ENCODE assay signal across 1 cellular context in genomic region chr17:41544935-41545334, GRCh38.
TF ChIP-seq lines count a peak whose summit lies in the region.

No MANE protein-coding gene starts in this region.

TF ChIP-seq in H1, 55 proteins besides CTCF, POLR2A, EP300 and RAD21:
- TF ChIP-seq HDAC2 (IDR thresholded peaks at IDR 0.05; ENCODE audit: borderline replicate concordance in 1 of 2, low read depth in 2 of 2, low read length in 2 of 2) (no peak), HDAC6 (IDR thresholded peaks at IDR 0.05; ENCODE audit: low read depth, low read length) (no peak), JUN (IDR thresholded peaks at IDR 0.05; ENCODE audit: low read depth, low read length) (no peak), RBBP5 (IDR thresholded peaks at IDR 0.05; ENCODE audit: borderline replicate concordance, low read depth, low read length) (no peak), CREB1 (IDR thresholded peaks at IDR 0.05) (no peak), SP1 (IDR thresholded peaks at IDR 0.05; ENCODE audit: low read depth, low read length) (no peak), GTF2F1 (IDR thresholded peaks at IDR 0.05; ENCODE audit: borderline replicate concordance, low read depth, low read length) (no peak), CHD2 (IDR thresholded peaks at IDR 0.05; ENCODE audit: low read length) (no peak), CTBP2 (IDR thresholded peaks at IDR 0.05; ENCODE audit: borderline replicate concordance, insufficient read depth, insufficient read length, low read length) (no peak), TAF7 (optimal IDR thresholded peaks at IDR 0.05; ENCODE audit: borderline replicate concordance, low read depth, low read length) (no peak), BRCA1 (IDR thresholded peaks at IDR 0.05; ENCODE audit: low read depth, low read length) (no peak), SP2 (IDR thresholded peaks at IDR 0.05; ENCODE audit: low read length) (no peak), TEAD4 (IDR thresholded peaks at IDR 0.05; ENCODE audit: low read depth, low read length) (no peak), KDM4A (IDR thresholded peaks at IDR 0.05; ENCODE audit: low read depth, low read length, severe bottlenecking) (no peak), SRF (IDR thresholded peaks at IDR 0.05; ENCODE audit: low read depth, low read length) (no peak), RXRA (IDR thresholded peaks at IDR 0.05; ENCODE audit: insufficient read depth, low read depth, low read length) (no peak)
- TF ChIP-seq, protein P1, sequence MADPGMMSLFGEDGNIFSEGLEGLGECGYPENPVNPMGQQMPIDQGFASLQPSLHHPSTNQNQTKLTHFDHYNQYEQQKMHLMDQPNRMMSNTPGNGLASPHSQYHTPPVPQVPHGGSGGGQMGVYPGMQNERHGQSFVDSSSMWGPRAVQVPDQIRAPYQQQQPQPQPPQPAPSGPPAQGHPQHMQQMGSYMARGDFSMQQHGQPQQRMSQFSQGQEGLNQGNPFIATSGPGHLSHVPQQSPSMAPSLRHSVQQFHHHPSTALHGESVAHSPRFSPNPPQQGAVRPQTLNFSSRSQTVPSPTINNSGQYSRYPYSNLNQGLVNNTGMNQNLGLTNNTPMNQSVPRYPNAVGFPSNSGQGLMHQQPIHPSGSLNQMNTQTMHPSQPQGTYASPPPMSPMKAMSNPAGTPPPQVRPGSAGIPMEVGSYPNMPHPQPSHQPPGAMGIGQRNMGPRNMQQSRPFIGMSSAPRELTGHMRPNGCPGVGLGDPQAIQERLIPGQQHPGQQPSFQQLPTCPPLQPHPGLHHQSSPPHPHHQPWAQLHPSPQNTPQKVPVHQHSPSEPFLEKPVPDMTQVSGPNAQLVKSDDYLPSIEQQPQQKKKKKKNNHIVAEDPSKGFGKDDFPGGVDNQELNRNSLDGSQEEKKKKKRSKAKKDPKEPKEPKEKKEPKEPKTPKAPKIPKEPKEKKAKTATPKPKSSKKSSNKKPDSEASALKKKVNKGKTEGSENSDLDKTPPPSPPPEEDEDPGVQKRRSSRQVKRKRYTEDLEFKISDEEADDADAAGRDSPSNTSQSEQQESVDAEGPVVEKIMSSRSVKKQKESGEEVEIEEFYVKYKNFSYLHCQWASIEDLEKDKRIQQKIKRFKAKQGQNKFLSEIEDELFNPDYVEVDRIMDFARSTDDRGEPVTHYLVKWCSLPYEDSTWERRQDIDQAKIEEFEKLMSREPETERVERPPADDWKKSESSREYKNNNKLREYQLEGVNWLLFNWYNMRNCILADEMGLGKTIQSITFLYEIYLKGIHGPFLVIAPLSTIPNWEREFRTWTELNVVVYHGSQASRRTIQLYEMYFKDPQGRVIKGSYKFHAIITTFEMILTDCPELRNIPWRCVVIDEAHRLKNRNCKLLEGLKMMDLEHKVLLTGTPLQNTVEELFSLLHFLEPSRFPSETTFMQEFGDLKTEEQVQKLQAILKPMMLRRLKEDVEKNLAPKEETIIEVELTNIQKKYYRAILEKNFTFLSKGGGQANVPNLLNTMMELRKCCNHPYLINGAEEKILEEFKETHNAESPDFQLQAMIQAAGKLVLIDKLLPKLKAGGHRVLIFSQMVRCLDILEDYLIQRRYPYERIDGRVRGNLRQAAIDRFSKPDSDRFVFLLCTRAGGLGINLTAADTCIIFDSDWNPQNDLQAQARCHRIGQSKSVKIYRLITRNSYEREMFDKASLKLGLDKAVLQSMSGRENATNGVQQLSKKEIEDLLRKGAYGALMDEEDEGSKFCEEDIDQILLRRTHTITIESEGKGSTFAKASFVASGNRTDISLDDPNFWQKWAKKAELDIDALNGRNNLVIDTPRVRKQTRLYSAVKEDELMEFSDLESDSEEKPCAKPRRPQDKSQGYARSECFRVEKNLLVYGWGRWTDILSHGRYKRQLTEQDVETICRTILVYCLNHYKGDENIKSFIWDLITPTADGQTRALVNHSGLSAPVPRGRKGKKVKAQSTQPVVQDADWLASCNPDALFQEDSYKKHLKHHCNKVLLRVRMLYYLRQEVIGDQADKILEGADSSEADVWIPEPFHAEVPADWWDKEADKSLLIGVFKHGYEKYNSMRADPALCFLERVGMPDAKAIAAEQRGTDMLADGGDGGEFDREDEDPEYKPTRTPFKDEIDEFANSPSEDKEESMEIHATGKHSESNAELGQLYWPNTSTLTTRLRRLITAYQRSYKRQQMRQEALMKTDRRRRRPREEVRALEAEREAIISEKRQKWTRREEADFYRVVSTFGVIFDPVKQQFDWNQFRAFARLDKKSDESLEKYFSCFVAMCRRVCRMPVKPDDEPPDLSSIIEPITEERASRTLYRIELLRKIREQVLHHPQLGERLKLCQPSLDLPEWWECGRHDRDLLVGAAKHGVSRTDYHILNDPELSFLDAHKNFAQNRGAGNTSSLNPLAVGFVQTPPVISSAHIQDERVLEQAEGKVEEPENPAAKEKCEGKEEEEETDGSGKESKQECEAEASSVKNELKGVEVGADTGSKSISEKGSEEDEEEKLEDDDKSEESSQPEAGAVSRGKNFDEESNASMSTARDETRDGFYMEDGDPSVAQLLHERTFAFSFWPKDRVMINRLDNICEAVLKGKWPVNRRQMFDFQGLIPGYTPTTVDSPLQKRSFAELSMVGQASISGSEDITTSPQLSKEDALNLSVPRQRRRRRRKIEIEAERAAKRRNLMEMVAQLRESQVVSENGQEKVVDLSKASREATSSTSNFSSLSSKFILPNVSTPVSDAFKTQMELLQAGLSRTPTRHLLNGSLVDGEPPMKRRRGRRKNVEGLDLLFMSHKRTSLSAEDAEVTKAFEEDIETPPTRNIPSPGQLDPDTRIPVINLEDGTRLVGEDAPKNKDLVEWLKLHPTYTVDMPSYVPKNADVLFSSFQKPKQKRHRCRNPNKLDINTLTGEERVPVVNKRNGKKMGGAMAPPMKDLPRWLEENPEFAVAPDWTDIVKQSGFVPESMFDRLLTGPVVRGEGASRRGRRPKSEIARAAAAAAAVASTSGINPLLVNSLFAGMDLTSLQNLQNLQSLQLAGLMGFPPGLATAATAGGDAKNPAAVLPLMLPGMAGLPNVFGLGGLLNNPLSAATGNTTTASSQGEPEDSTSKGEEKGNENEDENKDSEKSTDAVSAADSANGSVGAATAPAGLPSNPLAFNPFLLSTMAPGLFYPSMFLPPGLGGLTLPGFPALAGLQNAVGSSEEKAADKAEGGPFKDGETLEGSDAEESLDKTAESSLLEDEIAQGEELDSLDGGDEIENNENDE (IDR thresholded peaks at IDR 0.05; ENCODE audit: insufficient replicate concordance, low read length), result no peak
